Comparison of ENCODE assay signal across 1 cellular context in the genomic region with DNA sequence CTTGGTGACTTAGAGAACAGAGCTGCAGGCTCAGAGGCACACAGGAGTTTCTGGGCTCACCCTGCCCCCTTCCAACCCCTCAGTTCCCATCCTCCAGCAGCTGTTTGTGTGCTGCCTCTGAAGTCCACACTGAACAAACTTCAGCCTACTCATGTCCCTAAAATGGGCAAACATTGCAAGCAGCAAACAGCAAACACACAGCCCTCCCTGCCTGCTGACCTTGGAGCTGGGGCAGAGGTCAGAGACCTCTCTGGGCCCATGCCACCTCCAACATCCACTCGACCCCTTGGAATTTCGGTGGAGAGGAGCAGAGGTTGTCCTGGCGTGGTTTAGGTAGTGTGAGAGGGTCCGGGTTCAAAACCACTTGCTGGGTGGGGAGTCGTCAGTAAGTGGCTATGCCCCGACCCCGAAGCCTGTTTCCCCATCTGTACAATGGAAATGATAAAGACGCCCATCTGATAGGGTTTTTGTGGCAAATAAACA.
A peak's percentile ranks its signal among the peaks of the same experiment; 100 is the strongest.
TF ChIP-seq lines count a peak whose summit lies in the region.

No MANE protein-coding gene starts in this region.

TF ChIP-seq in HepG2, 621 proteins besides CTCF, POLR2A, EP300 and RAD21 (continued from another document and continues in another):
- TF ChIP-seq FUBP1 (CRISPR knock-in tag; IDR thresholded peaks at IDR 0.05; ENCODE audit: borderline replicate concordance) = peak; percentile 77
- 0 out of 2 replicates have a peak, but pooled peaks have one; percentile 46 for TF ChIP-seq ATF6 (CRISPR knock-in tag; conservative IDR thresholded peaks at IDR 0.05)
- peak; percentile 83; the same call in 1 of the 2 replicates for TF ChIP-seq STAT6 (CRISPR knock-in tag; IDR thresholded peaks at IDR 0.05; ENCODE audit: borderline replicate concordance)
- peak; percentile 59; the same call in 1 of the 2 replicates for TF ChIP-seq ZNF12 (CRISPR knock-in tag; IDR thresholded peaks at IDR 0.05)
- TF ChIP-seq, protein P1, sequence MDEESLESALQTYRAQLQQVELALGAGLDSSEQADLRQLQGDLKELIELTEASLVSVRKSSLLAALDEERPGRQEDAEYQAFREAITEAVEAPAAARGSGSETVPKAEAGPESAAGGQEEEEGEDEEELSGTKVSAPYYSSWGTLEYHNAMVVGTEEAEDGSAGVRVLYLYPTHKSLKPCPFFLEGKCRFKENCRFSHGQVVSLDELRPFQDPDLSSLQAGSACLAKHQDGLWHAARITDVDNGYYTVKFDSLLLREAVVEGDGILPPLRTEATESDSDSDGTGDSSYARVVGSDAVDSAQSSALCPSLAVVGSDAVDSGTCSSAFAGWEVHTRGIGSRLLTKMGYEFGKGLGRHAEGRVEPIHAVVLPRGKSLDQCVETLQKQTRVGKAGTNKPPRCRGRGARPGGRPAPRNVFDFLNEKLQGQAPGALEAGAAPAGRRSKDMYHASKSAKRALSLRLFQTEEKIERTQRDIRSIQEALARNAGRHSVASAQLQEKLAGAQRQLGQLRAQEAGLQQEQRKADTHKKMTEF (CRISPR knock-in tag; IDR thresholded peaks at IDR 0.05) = peak; percentile 96
- TF ChIP-seq MAFK (conservative IDR thresholded peaks at IDR 0.05 in 1 of 2, IDR thresholded peaks at IDR 0.05 in 1 of 2; ENCODE audit: low read length in 2 of 2) = peak in 1 of 2 experiments; percentile 25; a peak in 1 of 4 replicates
- TF ChIP-seq ATF4 (CRISPR knock-in tag; IDR thresholded peaks at IDR 0.05) = peak in 1 of 2 experiments; percentile 90; a peak in 2 of 4 replicates
- TF ChIP-seq BRD4 (CRISPR knock-in tag; IDR thresholded peaks at IDR 0.05) = peak; percentile 97
- peak; percentile 56; the same call in 1 of the 2 replicates for TF ChIP-seq ZMYM2 (CRISPR knock-in tag; IDR thresholded peaks at IDR 0.05)
- TF ChIP-seq KDM5B (CRISPR knock-in tag; IDR thresholded peaks at IDR 0.05; ENCODE audit: borderline replicate concordance) = peak; percentile 64; the same call in 1 of the 2 replicates
- peak; percentile 90 for TF ChIP-seq JUN (CRISPR knock-in tag; IDR thresholded peaks at IDR 0.05)
- no peak for TF ChIP-seq ZNF570 (CRISPR knock-in tag; IDR thresholded peaks at IDR 0.05; ENCODE audit: borderline replicate concordance)
- no peak for TF ChIP-seq ZNF816 (CRISPR knock-in tag; IDR thresholded peaks at IDR 0.05; ENCODE audit: borderline replicate concordance)
- 0 out of 2 replicates have a peak, but pooled peaks have one; percentile 32 for TF ChIP-seq TIGD3 (CRISPR knock-in tag; IDR thresholded peaks at IDR 0.05; ENCODE audit: borderline replicate concordance)
- TF ChIP-seq FOXP1 (IDR thresholded peaks at IDR 0.05) = 0 out of 2 replicates have a peak, but pooled peaks have one; percentile 42
- TF ChIP-seq FOXP1 (CRISPR knock-in tag; IDR thresholded peaks at IDR 0.05) = peak; percentile 99
- TF ChIP-seq, protein P2, sequence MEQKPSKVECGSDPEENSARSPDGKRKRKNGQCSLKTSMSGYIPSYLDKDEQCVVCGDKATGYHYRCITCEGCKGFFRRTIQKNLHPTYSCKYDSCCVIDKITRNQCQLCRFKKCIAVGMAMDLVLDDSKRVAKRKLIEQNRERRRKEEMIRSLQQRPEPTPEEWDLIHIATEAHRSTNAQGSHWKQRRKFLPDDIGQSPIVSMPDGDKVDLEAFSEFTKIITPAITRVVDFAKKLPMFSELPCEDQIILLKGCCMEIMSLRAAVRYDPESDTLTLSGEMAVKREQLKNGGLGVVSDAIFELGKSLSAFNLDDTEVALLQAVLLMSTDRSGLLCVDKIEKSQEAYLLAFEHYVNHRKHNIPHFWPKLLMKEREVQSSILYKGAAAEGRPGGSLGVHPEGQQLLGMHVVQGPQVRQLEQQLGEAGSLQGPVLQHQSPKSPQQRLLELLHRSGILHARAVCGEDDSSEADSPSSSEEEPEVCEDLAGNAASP (CRISPR knock-in tag; IDR thresholded peaks at IDR 0.05; ENCODE audit: borderline replicate concordance) = peak; percentile 98
- 0 out of 2 replicates have a peak, but pooled peaks have one; percentile 73 for TF ChIP-seq HOXA5 (CRISPR knock-in tag; IDR thresholded peaks at IDR 0.05)
- TF ChIP-seq RBM22 (optimal IDR thresholded peaks at IDR 0.05; ENCODE audit: low read length) = peak; percentile 23
- TF ChIP-seq ADNP (CRISPR knock-in tag; IDR thresholded peaks at IDR 0.05) = 0 out of 2 replicates have a peak, but pooled peaks have one; percentile 33
- TF ChIP-seq STAG1 (CRISPR knock-in tag; IDR thresholded peaks at IDR 0.05) = peak; percentile 40
- TF ChIP-seq ZNF652 (CRISPR knock-in tag; IDR thresholded peaks at IDR 0.05; ENCODE audit: borderline replicate concordance, low read depth) = peak; percentile 79
- TF ChIP-seq PAF1 (CRISPR knock-in tag; IDR thresholded peaks at IDR 0.05) = peak; percentile 75; the same call in 1 of the 2 replicates
- TF ChIP-seq MXD4 (CRISPR knock-in tag; IDR thresholded peaks at IDR 0.05) = peak; percentile 84
- peak; percentile 100 for TF ChIP-seq RXRB (CRISPR knock-in tag; IDR thresholded peaks at IDR 0.05; ENCODE audit: borderline replicate concordance)
- TF ChIP-seq REL (CRISPR knock-in tag; conservative IDR thresholded peaks at IDR 0.05) = no peak
- TF ChIP-seq ZNF335 (CRISPR knock-in tag; IDR thresholded peaks at IDR 0.05) = peak; percentile 70; the same call in 1 of the 2 replicates
- TF ChIP-seq ZFP90 (CRISPR knock-in tag; IDR thresholded peaks at IDR 0.05; ENCODE audit: borderline replicate concordance) = 0 out of 2 replicates have a peak, but pooled peaks have one; percentile 9
- no peak for TF ChIP-seq ZNF589 (CRISPR knock-in tag; conservative IDR thresholded peaks at IDR 0.05)
- TF ChIP-seq DMAP1 (CRISPR knock-in tag; IDR thresholded peaks at IDR 0.05) = peak; percentile 90
- no peak for TF ChIP-seq ZNF800 (CRISPR knock-in tag; IDR thresholded peaks at IDR 0.05)
- no peak for TF ChIP-seq RARG (CRISPR knock-in tag; IDR thresholded peaks at IDR 0.05; ENCODE audit: low read depth)
- peak; percentile 29; the same call in 1 of the 2 replicates for TF ChIP-seq NFYC (CRISPR knock-in tag; IDR thresholded peaks at IDR 0.05)
- no peak for TF ChIP-seq PLRG1 (conservative IDR thresholded peaks at IDR 0.05)
- TF ChIP-seq, protein P3, sequence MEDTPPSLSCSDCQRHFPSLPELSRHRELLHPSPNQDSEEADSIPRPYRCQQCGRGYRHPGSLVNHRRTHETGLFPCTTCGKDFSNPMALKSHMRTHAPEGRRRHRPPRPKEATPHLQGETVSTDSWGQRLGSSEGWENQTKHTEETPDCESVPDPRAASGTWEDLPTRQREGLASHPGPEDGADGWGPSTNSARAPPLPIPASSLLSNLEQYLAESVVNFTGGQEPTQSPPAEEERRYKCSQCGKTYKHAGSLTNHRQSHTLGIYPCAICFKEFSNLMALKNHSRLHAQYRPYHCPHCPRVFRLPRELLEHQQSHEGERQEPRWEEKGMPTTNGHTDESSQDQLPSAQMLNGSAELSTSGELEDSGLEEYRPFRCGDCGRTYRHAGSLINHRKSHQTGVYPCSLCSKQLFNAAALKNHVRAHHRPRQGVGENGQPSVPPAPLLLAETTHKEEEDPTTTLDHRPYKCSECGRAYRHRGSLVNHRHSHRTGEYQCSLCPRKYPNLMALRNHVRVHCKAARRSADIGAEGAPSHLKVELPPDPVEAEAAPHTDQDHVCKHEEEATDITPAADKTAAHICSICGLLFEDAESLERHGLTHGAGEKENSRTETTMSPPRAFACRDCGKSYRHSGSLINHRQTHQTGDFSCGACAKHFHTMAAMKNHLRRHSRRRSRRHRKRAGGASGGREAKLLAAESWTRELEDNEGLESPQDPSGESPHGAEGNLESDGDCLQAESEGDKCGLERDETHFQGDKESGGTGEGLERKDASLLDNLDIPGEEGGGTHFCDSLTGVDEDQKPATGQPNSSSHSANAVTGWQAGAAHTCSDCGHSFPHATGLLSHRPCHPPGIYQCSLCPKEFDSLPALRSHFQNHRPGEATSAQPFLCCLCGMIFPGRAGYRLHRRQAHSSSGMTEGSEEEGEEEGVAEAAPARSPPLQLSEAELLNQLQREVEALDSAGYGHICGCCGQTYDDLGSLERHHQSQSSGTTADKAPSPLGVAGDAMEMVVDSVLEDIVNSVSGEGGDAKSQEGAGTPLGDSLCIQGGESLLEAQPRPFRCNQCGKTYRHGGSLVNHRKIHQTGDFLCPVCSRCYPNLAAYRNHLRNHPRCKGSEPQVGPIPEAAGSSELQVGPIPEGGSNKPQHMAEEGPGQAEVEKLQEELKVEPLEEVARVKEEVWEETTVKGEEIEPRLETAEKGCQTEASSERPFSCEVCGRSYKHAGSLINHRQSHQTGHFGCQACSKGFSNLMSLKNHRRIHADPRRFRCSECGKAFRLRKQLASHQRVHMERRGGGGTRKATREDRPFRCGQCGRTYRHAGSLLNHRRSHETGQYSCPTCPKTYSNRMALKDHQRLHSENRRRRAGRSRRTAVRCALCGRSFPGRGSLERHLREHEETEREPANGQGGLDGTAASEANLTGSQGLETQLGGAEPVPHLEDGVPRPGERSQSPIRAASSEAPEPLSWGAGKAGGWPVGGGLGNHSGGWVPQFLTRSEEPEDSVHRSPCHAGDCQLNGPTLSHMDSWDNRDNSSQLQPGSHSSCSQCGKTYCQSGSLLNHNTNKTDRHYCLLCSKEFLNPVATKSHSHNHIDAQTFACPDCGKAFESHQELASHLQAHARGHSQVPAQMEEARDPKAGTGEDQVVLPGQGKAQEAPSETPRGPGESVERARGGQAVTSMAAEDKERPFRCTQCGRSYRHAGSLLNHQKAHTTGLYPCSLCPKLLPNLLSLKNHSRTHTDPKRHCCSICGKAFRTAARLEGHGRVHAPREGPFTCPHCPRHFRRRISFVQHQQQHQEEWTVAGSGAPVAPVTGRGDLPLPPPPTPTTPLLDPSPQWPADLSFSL (CRISPR knock-in tag; IDR thresholded peaks at IDR 0.05) = no peak
